In the genomic region with DNA sequence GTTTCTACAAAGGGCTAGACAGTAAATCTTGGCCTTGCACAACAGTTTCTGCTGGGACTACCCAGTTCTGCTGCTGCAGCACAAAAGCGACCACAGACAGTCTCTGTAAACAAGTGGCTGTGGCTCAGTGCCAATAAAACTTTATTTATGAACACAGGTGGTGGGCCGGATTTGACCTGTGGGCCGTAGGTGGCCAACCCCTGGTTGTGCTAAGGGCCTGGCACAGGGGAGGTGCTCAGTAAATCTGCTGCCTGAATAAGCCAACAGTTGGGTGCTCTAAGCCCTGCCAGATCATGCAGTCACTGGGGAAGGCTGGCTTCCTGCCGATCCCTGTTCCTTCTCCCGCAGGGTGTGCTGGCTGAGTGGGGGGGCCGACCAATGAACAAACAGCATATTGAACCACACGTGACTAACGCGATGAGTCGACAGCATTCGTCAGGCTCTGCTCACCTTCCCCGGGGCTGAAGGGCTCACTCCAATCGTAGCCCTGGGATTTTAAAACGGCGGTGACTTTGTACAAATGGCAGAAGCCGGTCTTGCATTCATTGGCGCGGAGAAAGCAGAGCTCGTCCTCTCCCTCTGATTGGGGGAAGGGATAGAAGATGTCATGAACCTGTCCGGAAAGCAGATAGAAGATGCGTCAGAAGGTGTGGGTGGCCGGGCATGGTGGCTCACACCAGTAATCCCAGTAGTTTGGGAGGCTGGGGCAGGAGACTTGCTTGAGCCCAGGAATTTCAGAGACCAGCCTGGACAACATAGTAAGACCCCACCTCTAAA, we compare ENCODE assay signal across 10 cellular contexts. TPM values are rescaled to one million over a fixed set of nuclear protein-coding genes. Genes with fewer than 3 reads are reported as not detected.
DNase-seq lines count a peak whose midpoint lies in the region; ATAC-seq and FAIRE-seq lines count a peak whose summit lies in the region.
"Had no signal": no experiment of that assay in that cellular context is flagged by ENCODE, and none has a peak within 500 bp of the region (broad histone marks: within the 10 kb centered on the region; RNA-seq: fewer than 3 reads in every experiment).

No MANE protein-coding gene starts in this region.

- no peaks in the 10 kb centered on the region for H3K4me1 ChIP-seq in small intestine (ENCODE audit: control insufficient read depth in 2 of 2, insufficient read depth in 1 of 2, low read depth in 1 of 2, low read length in 1 of 2)

- in situ Hi-C loops in T47D (cut with HindIII; ENCODE audit: low pct_unique_long_range_greater_than_20kb, low sequenced_read_pairs): no loop called here

- peak overlapping the region in 1 of 2 donors; percentile 4 for H3K27ac ChIP-seq in small intestine (ENCODE audit: low read depth in 1 of 2, low read length in 1 of 2)

- FAIRE-seq in HTR-8/SVneo (lab: Jason Lieb, UNC) (peak; percentile 96), small intestine (lab: Jason Lieb, UNC) (no peak)

- H3K27me3 ChIP-seq in small intestine (ENCODE audit: control insufficient read depth in 2 of 2, insufficient read depth in 2 of 2, low read length in 2 of 2): no peaks in the 10 kb centered on the region

- DNase-seq in 8988T: peak; percentile 77
- DNase-seq in HTR-8/SVneo (ENCODE audit: insufficient read length, low spot score): peak; percentile 84
- DNase-seq in T47D (ENCODE audit: low read depth in 1 of 2, low spot score in 1 of 2): peak; percentile 30 to 65
- DNase-seq in kidney glomerular epithelial cell (lab: John Stamatoyannopoulos, UW): peak; percentile 11
- no peak for DNase-seq in small intestine
- no peak for DNase-seq in DMS114 treated with DMSO at 0.1 percent for 48 hours (lab: John Stamatoyannopoulos, UW; ENCODE audit: unreplicated experiment)
- DNase-seq: activated CD8-positive, alpha-beta T cell treated with anti-CD3 and anti-CD28 coated beads, Interleukin-2, amount 10 ng/mL, durations not matched to agents 7 days and 5 days had no signal

- no peak overlapping the region for H3K4me3 ChIP-seq in small intestine (ENCODE audit: low read depth in 1 of 2, low read length in 2 of 2)
- H3K4me3 ChIP-seq: lung had no signal

- ATAC-seq in HG03097 (IDR thresholded peaks at IDR 0.05; ENCODE audit: low FRiP score, unreplicated experiment) (no peak), GM21423 (IDR thresholded peaks at IDR 0.05; ENCODE audit: unreplicated experiment) (no peak)
- ATAC-seq: activated CD8-positive, alpha-beta T cell treated with anti-CD3 and anti-CD28 coated beads, Interleukin-2, amount 10 ng/mL, durations not matched to agents 7 days and 5 days had no signal

- no peaks in the 10 kb centered on the region for H3K9me3 ChIP-seq in small intestine (ENCODE audit: control insufficient read depth, low read depth)

- 91 to 96% (median 91%) methylated on average over 22 of the region's 22 CpGs for WGBS in small intestine, 3 donors

- peaks cover 21 to 52% of the 10 kb centered on the region in 2 donors for H3K36me3 ChIP-seq in small intestine (ENCODE audit: control insufficient read depth in 2 of 2, insufficient read depth in 2 of 2, low read length in 2 of 2)

RNA-seq across cellular contexts. Expression of gene MYDGF, which starts 24.3 kb away (rescaled TPM):
- 100 to 1,000 TPM in 1 of 3 donors, 10 to 100 TPM in 2; 45.8 to 220 (median 75.7) TPM for polyA plus RNA-seq in small intestine

RNA-seq across cellular contexts. Expression of gene DPP9, which starts 29.2 kb away (rescaled TPM):
- 10 to 100 TPM; 42.0 to 59.5 (median 44.6) TPM for polyA plus RNA-seq in small intestine

RNA-seq across cellular contexts. Expression of gene TNFAIP8L1, which starts 55.1 kb away (rescaled TPM):
- 10 to 100 TPM in 2 of 3 donors, 1 to 10 TPM in 1; 8.9 to 21.0 (median 11.0) TPM for polyA plus RNA-seq in small intestine

Comparison
In these comparisons a context has a peak if more than half of its experiments do, and no peak if none do; other contexts are left out.
1. DNase-seq: peak in 8988T (single experiment), HTR-8/SVneo (single experiment), T47D (2 of 2) and kidney glomerular epithelial cell (single experiment); none in small intestine (single experiment) and DMS114 treated with DMSO at 0.1 percent for 48 hours (single experiment).